Comparison of ENCODE assay signal across 13 cellular contexts in the genomic region with DNA sequence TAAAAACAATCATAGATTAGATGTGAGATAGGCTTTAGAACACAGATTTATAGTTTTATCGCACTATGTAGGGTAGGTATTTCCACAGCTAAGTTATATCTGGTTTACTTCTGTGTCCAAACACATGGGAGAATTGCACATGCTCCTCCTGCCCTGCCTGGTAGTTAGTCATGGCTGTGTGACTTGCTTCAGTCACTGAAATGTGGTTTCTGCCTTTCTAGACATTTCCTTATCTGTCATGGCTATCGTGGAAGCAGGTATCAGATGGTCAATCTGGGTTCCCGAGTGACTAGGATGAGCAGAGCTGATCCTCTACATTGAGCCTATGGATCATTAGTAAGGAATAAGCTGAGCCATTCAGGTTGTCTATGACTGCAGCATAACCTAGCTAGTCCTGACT.
A peak's percentile ranks its signal among the peaks of the same experiment; 100 is the strongest.
DNase-seq lines count a peak whose midpoint lies in the region; ATAC-seq and TF ChIP-seq lines count a peak whose summit lies in the region.
"Had no signal": no experiment of that assay in that cellular context is flagged by ENCODE, and none has a peak within 500 bp of the region (broad histone marks: within the 10 kb centered on the region; RNA-seq: fewer than 3 reads in every experiment).

No MANE protein-coding gene starts in this region.

- TF ChIP-seq RAD21 in IMR-90 (IDR thresholded peaks at IDR 0.05; ENCODE audit: low read length): no peak

- H2BK20ac ChIP-seq in IMR-90 (ENCODE audit: low read depth, low read length): no peak overlapping the region

- TF ChIP-seq EP300 in esophagus muscularis mucosa (IDR thresholded peaks at IDR 0.05): no peak

- no TSS peak for BruUV-seq in IMR-90 (replicated peaks; lab: Mats Ljungman, UMichigan)

- H3K27me3 ChIP-seq in IMR-90 (ENCODE audit: control insufficient read depth, insufficient read depth, low read length) (no peaks in the 10 kb centered on the region), brain microvascular endothelial cell (replicated peaks) (no peaks in the 10 kb centered on the region), esophagus muscularis mucosa (no peaks in the 10 kb centered on the region), trophoblast cell (ENCODE audit: insufficient read depth, low read length) (no peaks in the 10 kb centered on the region)

- no peak overlapping the region for H2AK9ac ChIP-seq in IMR-90 (replicated peaks; ENCODE audit: low read depth, low read length, poor library complexity)

- H3K14ac ChIP-seq in IMR-90 (replicated peaks; ENCODE audit: low read depth, low read length) (no peak overlapping the region), trophoblast cell (ENCODE audit: low read length) (no peak overlapping the region)

- no peaks in the 10 kb centered on the region for H4K20me1 ChIP-seq in IMR-90 (ENCODE audit: insufficient read depth, low read length)

- H2BK120ac ChIP-seq in IMR-90 (ENCODE audit: low read depth, low read length) (no peak overlapping the region), trophoblast cell (ENCODE audit: insufficient read depth, low read length, poor library complexity) (no peak overlapping the region)

- ATAC-seq in IMR-90 (ENCODE audit: low read depth): no peak
- no peak for ATAC-seq in HG02884 (IDR thresholded peaks at IDR 0.05; ENCODE audit: unreplicated experiment)
- ATAC-seq: HCT116 had no signal

- H3K4me3 ChIP-seq in IMR-90 (ENCODE audit: insufficient read depth, low read depth, low read length): no peak overlapping the region
- no peak overlapping the region for H3K4me3 ChIP-seq in brain microvascular endothelial cell (ENCODE audit: low read depth, low read length)
- no peak overlapping the region for H3K4me3 ChIP-seq in esophagus muscularis mucosa
- H3K4me3 ChIP-seq in trophoblast cell (ENCODE audit: low read depth, low read length): no peak overlapping the region

- POLR2A ChIA-PET in IMR-90 (lab: Charles Lee; ENCODE audit: unreplicated experiment): no interaction called here

- H4K91ac ChIP-seq in IMR-90 (ENCODE audit: insufficient read depth, low read depth, low read length) (no peak overlapping the region), trophoblast cell (ENCODE audit: low read depth, low read length) (no peak overlapping the region)

- H3K27ac ChIP-seq in IMR-90 (ENCODE audit: insufficient read depth, low read length) (no peak overlapping the region), brain microvascular endothelial cell (no peak overlapping the region), esophagus muscularis mucosa (replicated peaks in 1 of 4) (no peak overlapping the region), trophoblast cell (ENCODE audit: low read depth, low read length) (no peak overlapping the region)

- H3K4ac ChIP-seq in IMR-90 (ENCODE audit: low read depth, low read length) (no peak overlapping the region), trophoblast cell (ENCODE audit: low read depth, low read length) (no peak overlapping the region)

- H3K9me1 ChIP-seq in IMR-90 (ENCODE audit: insufficient read depth, low read length): no peaks in the 10 kb centered on the region

- H4K8ac ChIP-seq in IMR-90 (ENCODE audit: low read depth in 2 of 2, low read length in 2 of 2) (no peak overlapping the region), trophoblast cell (ENCODE audit: low read depth, low read length) (no peak overlapping the region)

- DNase-seq in IMR-90 (peak; percentile 12), brain microvascular endothelial cell (peak; percentile 10), esophagus muscularis mucosa (ENCODE audit: extremely low spot score) (peak; percentile 4), trophoblast cell (peak; percentile 42 to 76), posterior cingulate gyrus (no peak), Kasumi-1 (lab: John Stamatoyannopoulos, UW) (no peak)
- DNase-seq: C1 segment of cervical spinal cord; CD4-positive, alpha-beta memory T cell; DMS153; DMS79 treated with DMSO at 0.1 percent for 48 hours; EL had no signal

- no peak overlapping the region for H2AFZ ChIP-seq in IMR-90 (replicated peaks; ENCODE audit: low read length, poor library complexity)
- H2AFZ ChIP-seq in trophoblast cell (ENCODE audit: insufficient read depth, low read length, poor library complexity): no peak overlapping the region

- H3K36me3 ChIP-seq in IMR-90 (ENCODE audit: control insufficient read depth, insufficient read depth, low read length) (no peaks in the 10 kb centered on the region), brain microvascular endothelial cell (replicated peaks) (no peaks in the 10 kb centered on the region), esophagus muscularis mucosa (peaks cover 0 to 3% (median 0%) of the 10 kb centered on the region in 4 donors), trophoblast cell (ENCODE audit: control insufficient read depth in 1 of 2, insufficient read depth in 2 of 2, low read length in 2 of 2) (no peaks in the 10 kb centered on the region)

- H2AK5ac ChIP-seq in IMR-90 (ENCODE audit: low read depth, low read length) (no peak overlapping the region), trophoblast cell (ENCODE audit: low read length) (no peak overlapping the region)

- H3K9me3 ChIP-seq in IMR-90 (ENCODE audit: control insufficient read depth, insufficient read depth, low read length) (no peaks in the 10 kb centered on the region), esophagus muscularis mucosa (no peaks in the 10 kb centered on the region), trophoblast cell (ENCODE audit: insufficient read depth, low read depth, low read length) (no peaks in the 10 kb centered on the region)

- intact Hi-C loops in IMR-90 (cut with micrococcal nuclease): no loop called here
- intact Hi-C loops in esophagus muscularis mucosa (cut with DNase I): no loop called here
- intact Hi-C loops in posterior cingulate gyrus (cut with DNase I): no loop called here

- in situ Hi-C loops in IMR-90 (cut with MboI; ENCODE audit: low sequenced_read_pairs) (no loop called here), brain microvascular endothelial cell (cut with HindIII; ENCODE audit: low pct_ligation_motif_present, low sequenced_read_pairs) (loop anchor here (25.0 kb wide), 1 partner anchor 751 kb away; a partner anchor contains a TSS)

- H4K5ac ChIP-seq in IMR-90 (ENCODE audit: low read depth, low read length): no peak overlapping the region

- no peak overlapping the region for H3K18ac ChIP-seq in IMR-90 (ENCODE audit: low read depth, low read length)
- H3K18ac ChIP-seq in trophoblast cell (ENCODE audit: low read length): no peak overlapping the region

- no CpG with 5 or more reads among the region's 3 CpGs for WGBS in IMR-90 (ENCODE audit: extremely low coverage in 2 of 2, insufficient read length in 1 of 2), 2 experiments
- 57% methylated on average over 3 of the region's 3 CpGs for WGBS in esophagus muscularis mucosa
- WGBS in trophoblast cell (ENCODE audit: extremely low coverage, insufficient coverage, insufficient read length): no CpG with 5 or more reads among the region's 3 CpGs

- H3K4me1 ChIP-seq in IMR-90 (ENCODE audit: control insufficient read depth, insufficient read depth, low read length) (peaks cover 2% of the 10 kb centered on the region; the same call in 1 of the 2 replicates), esophagus muscularis mucosa (no peaks in the 10 kb centered on the region), trophoblast cell (ENCODE audit: control insufficient read depth in 1 of 2, insufficient read depth in 2 of 2, low read length in 2 of 2) (no peaks in the 10 kb centered on the region)

- H2BK15ac ChIP-seq in IMR-90 (ENCODE audit: low read depth, low read length): no peak overlapping the region

- no peak overlapping the region for H3K23ac ChIP-seq in IMR-90 (ENCODE audit: low read depth, low read length)
- H3K23ac ChIP-seq in trophoblast cell (ENCODE audit: low read length): no peak overlapping the region

- no peaks in the 10 kb centered on the region for H3K79me2 ChIP-seq in trophoblast cell (ENCODE audit: control insufficient read depth, insufficient read depth, low read length, poor library complexity)

- CTCF ChIA-PET in IMR-90 (lab: Yijun Ruan, JAX): interaction anchor here (2.9 kb wide), 1 partner anchor 9 kb away, joined by 8 read pairs; no protein-coding TSS in a partner anchor

- H2BK5ac ChIP-seq in IMR-90 (ENCODE audit: low read depth, low read length, poor library complexity, severe bottlenecking): no peak overlapping the region
- H2BK5ac ChIP-seq in trophoblast cell (ENCODE audit: low read depth, low read length, poor library complexity): no peak overlapping the region

- no peak overlapping the region for H2BK12ac ChIP-seq in trophoblast cell (ENCODE audit: low read length)

- dilution Hi-C loops in IMR-90 (cut with HindIII; ENCODE audit: low sequenced_read_pairs, unreplicated experiment): no loop called here

- H3K4me2 ChIP-seq in IMR-90 (ENCODE audit: low read depth, low read length) (no peak overlapping the region), trophoblast cell (ENCODE audit: low read length) (no peak overlapping the region)

- TF ChIP-seq POLR2A in IMR-90 (IDR thresholded peaks at IDR 0.05; ENCODE audit: low read depth, low read length) (no peak), esophagus muscularis mucosa (IDR thresholded peaks at IDR 0.05; ENCODE audit: low read depth) (no peak)

- no peak for TF ChIP-seq CTCF in IMR-90 (conservative IDR thresholded peaks at IDR 0.05; ENCODE audit: low read depth, low read length)
- TF ChIP-seq CTCF in brain microvascular endothelial cell (IDR thresholded peaks at IDR 0.05; ENCODE audit: low read depth, low read length, missing control alignments): no peak
- no peak for TF ChIP-seq CTCF in esophagus muscularis mucosa (IDR thresholded peaks at IDR 0.05)

- H4K12ac ChIP-seq in trophoblast cell (ENCODE audit: low read depth, low read length): no peak overlapping the region

- H3K9ac ChIP-seq in IMR-90 (ENCODE audit: low read depth, low read length) (no peak overlapping the region), trophoblast cell (ENCODE audit: low read length) (no peak overlapping the region)

- no peak overlapping the region for H3K56ac ChIP-seq in IMR-90 (ENCODE audit: extremely low read depth, insufficient read depth, low read length)

- H3K79me1 ChIP-seq in IMR-90 (ENCODE audit: low read depth in 1 of 2, low read length in 2 of 2) (no peaks in the 10 kb centered on the region), trophoblast cell (ENCODE audit: low read length) (no peaks in the 10 kb centered on the region)

TF ChIP-seq in IMR-90, 13 proteins besides CTCF, POLR2A, EP300 and RAD21 (continues in another document):
- TF ChIP-seq, protein P1, sequence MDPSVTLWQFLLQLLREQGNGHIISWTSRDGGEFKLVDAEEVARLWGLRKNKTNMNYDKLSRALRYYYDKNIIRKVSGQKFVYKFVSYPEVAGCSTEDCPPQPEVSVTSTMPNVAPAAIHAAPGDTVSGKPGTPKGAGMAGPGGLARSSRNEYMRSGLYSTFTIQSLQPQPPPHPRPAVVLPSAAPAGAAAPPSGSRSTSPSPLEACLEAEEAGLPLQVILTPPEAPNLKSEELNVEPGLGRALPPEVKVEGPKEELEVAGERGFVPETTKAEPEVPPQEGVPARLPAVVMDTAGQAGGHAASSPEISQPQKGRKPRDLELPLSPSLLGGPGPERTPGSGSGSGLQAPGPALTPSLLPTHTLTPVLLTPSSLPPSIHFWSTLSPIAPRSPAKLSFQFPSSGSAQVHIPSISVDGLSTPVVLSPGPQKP (IDR thresholded peaks at IDR 0.05; ENCODE audit: borderline replicate concordance, low read depth, low read length): no peak
- TF ChIP-seq NFE2L2 (IDR thresholded peaks at IDR 0.05; ENCODE audit: low read depth, low read length): no peak
- TF ChIP-seq CEBPB (IDR thresholded peaks at IDR 0.05; ENCODE audit: low read depth, low read length): no peak
- no peak for TF ChIP-seq MAFK (IDR thresholded peaks at IDR 0.05; ENCODE audit: low read depth, low read length)

Comparison
In these comparisons a context has a peak if more than half of its experiments do, and no peak if none do; other contexts are left out.
1. DNase-seq: peak in IMR-90 (single experiment), brain microvascular endothelial cell (single experiment), esophagus muscularis mucosa (single experiment) and trophoblast cell (2 of 2); none in posterior cingulate gyrus (0 of 10) and Kasumi-1 (0 of 2).